13 cellular contexts compared by ENCODE assay signal in genomic region chr1:228414511-228415211, GRCh38. TPM values are rescaled to one million over a fixed set of nuclear protein-coding genes. Genes with fewer than 3 reads are reported as not detected.
"Had no signal": no experiment of that assay in that cellular context is flagged by ENCODE, and none has a peak within 500 bp of the region (broad histone marks: within the 10 kb centered on the region; RNA-seq: fewer than 3 reads in every experiment).

No MANE protein-coding gene starts in this region.

- DNase-seq: activated CD4-positive, alpha-beta T cell treated with anti-CD3 and anti-CD28 coated beads, Interleukin-2, amount 10 ng/mL, durations not matched to agents 7 days and 5 days; activated CD4-positive, CD25-positive, alpha-beta regulatory T cell; activated naive CD8-positive, alpha-beta T cell treated with anti-CD3 and anti-CD28 coated beads for 36 hours; brain microvascular endothelial cell; erythroblast; heart right ventricle; naive B cell; stomach had no signal

- H3K4me3 ChIP-seq: gastroesophageal sphincter, heart right ventricle, lung, prostate gland, stomach had no signal

- H3K9me3 ChIP-seq: gastroesophageal sphincter, heart right ventricle, prostate gland, stomach had no signal

- H3K4me3 Mint-ChIP-seq: activated CD4-positive, alpha-beta T cell treated with anti-CD3 and anti-CD28 coated beads, Interleukin-2, amount 10 ng/mL, durations not matched to agents 7 days and 5 days had no signal

- H3K36me3 Mint-ChIP-seq: activated naive CD8-positive, alpha-beta T cell treated with anti-CD3 and anti-CD28 coated beads for 36 hours; naive B cell had no signal

- H3K27ac ChIP-seq: brain microvascular endothelial cell, gastroesophageal sphincter, heart right ventricle, prostate gland, stomach had no signal

- H3K9me3 Mint-ChIP-seq: activated CD4-positive, alpha-beta T cell treated with anti-CD3 and anti-CD28 coated beads, Interleukin-2, amount 10 ng/mL, durations not matched to agents 7 days and 5 days; activated naive CD8-positive, alpha-beta T cell treated with anti-CD3 and anti-CD28 coated beads for 36 hours; naive B cell; T-helper 2 cell treated with Interferon-gamma antibody and Interleukin-4, amounts not matched to agents 5 μg/mL and 100 μg/mL, for 36 hours had no signal

- H3K36me3 ChIP-seq: brain microvascular endothelial cell, prostate gland had no signal

- H3K27ac Mint-ChIP-seq: activated CD4-positive, alpha-beta T cell treated with anti-CD3 and anti-CD28 coated beads, Interleukin-2, amount 10 ng/mL, durations not matched to agents 7 days and 5 days; activated naive CD8-positive, alpha-beta T cell treated with anti-CD3 and anti-CD28 coated beads for 36 hours; T-helper 2 cell treated with Interferon-gamma antibody and Interleukin-4, amounts not matched to agents 5 μg/mL and 100 μg/mL, for 36 hours had no signal

RNA-seq across cellular contexts. Expression of gene TRIM17, which starts 2.0 kb away (rescaled TPM):
- total RNA-seq: dermis microvascular lymphatic vessel endothelial cell, gastroesophageal sphincter had no signal
